ENCODE assay signal across 11 cellular contexts in genomic region chr16:2770057-2770780, GRCh38. TPM values are rescaled to one million over a fixed set of nuclear protein-coding genes. Genes with fewer than 3 reads are reported as not detected.
DNase-seq lines count a peak whose midpoint lies in the region; ATAC-seq and TF ChIP-seq lines count a peak whose summit lies in the region.
"Had no signal": no experiment of that assay in that cellular context is flagged by ENCODE, and none has a peak within 500 bp of the region (broad histone marks: within the 10 kb centered on the region; RNA-seq: fewer than 3 reads in every experiment).

No MANE protein-coding gene starts in this region.

- H3K36me3 Mint-ChIP-seq in activated B cell treated with CpG ODN at 0.5 μM for 24 hours (ENCODE audit: low read depth): peaks cover 93% of the 10 kb centered on the region

- no peak for DNase-seq in left ventricle myocardium inferior
- no peak for DNase-seq in cardiac septum (ENCODE audit: low spot score)
- no peak for DNase-seq in activated B cell treated with CpG ODN at 0.5 μM for 24 hours
- DNase-seq in lower lobe of right lung: peak; percentile 45
- no peak for DNase-seq in KG1 (lab: John Stamatoyannopoulos, UW)
- no peak for DNase-seq in putamen (ENCODE audit: low spot score)
- no peak for DNase-seq in GM23248

- H4K20me1 ChIP-seq in GM23248 (ENCODE audit: insufficient read depth): no peaks in the 10 kb centered on the region

- POLR2A ChIA-PET in activated B cell treated with CpG ODN at 0.5 μM for 24 hours (lab: Charles Lee): interaction anchor here (1.1 kb wide), 1 partner anchor 8 kb away, joined by 4 read pairs; no protein-coding TSS in a partner anchor

- no peak overlapping the region for H3K4me3 Mint-ChIP-seq in activated B cell treated with CpG ODN at 0.5 μM for 24 hours

- H3K27ac ChIP-seq in left ventricle myocardium inferior (replicated peaks) (peak overlapping the region; percentile 38), lower lobe of right lung (peak overlapping the region; percentile 31), GM23248 (no peak overlapping the region)
- H3K27ac ChIP-seq: parathyroid adenoma had no signal

- peaks cover 51% of the 10 kb centered on the region for H3F3A ChIP-seq in GM23248 (ENCODE audit: insufficient read depth)

- in situ Hi-C loops in GM23248 (cut with MboI): no loop called here

- peaks cover 98% of the 10 kb centered on the region for H3K79me2 ChIP-seq in GM23248 (ENCODE audit: insufficient read depth)

- no peak overlapping the region for H3K4me2 ChIP-seq in GM23248 (ENCODE audit: unreplicated experiment)

- H3K9me3 Mint-ChIP-seq in activated B cell treated with CpG ODN at 0.5 μM for 24 hours: no peaks in the 10 kb centered on the region

- H3K4me1 Mint-ChIP-seq in activated B cell treated with CpG ODN at 0.5 μM for 24 hours: peaks cover under 1% of the 10 kb centered on the region

- peak overlapping the region; percentile 4 for H3K27ac Mint-ChIP-seq in activated B cell treated with CpG ODN at 0.5 μM for 24 hours

- intact Hi-C loops in left ventricle myocardium inferior (cut with micrococcal nuclease) (no loop called here), cardiac septum (cut with DNase I) (no loop called here), activated B cell treated with CpG ODN at 0.5 μM for 24 hours (cut with micrococcal nuclease) (no loop called here), lower lobe of right lung (cut with DNase I) (no loop called here)

- no peak for TF ChIP-seq CTCF in left ventricle myocardium inferior (IDR thresholded peaks at IDR 0.05; ENCODE audit: borderline replicate concordance)
- TF ChIP-seq CTCF in activated B cell treated with CpG ODN at 0.5 μM for 24 hours (IDR thresholded peaks at IDR 0.05): no peak
- no peak for TF ChIP-seq CTCF in lower lobe of right lung (IDR thresholded peaks at IDR 0.05)

- H3K27me3 Mint-ChIP-seq in activated B cell treated with CpG ODN at 0.5 μM for 24 hours: no peaks in the 10 kb centered on the region

- ATAC-seq in activated B cell treated with CpG ODN at 0.5 μM for 24 hours (ENCODE audit: low read depth): no peak
- peak; percentile 6 to 8 for ATAC-seq in lower lobe of right lung
- ATAC-seq in HG03565 (IDR thresholded peaks at IDR 0.05; ENCODE audit: unreplicated experiment): no peak

- no peak overlapping the region for H3K9ac ChIP-seq in GM23248
- H3K9ac ChIP-seq: parathyroid adenoma had no signal

- no peak overlapping the region for H3K4me3 ChIP-seq in left ventricle myocardium inferior
- H3K4me3 ChIP-seq in lower lobe of right lung: no peak overlapping the region
- H3K4me3 ChIP-seq in GM23248: no peak overlapping the region

- H3K27me3 ChIP-seq in left ventricle myocardium inferior (ENCODE audit: low read depth) (no peaks in the 10 kb centered on the region), lower lobe of right lung (ENCODE audit: low read depth) (no peaks in the 10 kb centered on the region), GM23248 (replicated peaks; ENCODE audit: insufficient read depth) (no peaks in the 10 kb centered on the region)

- CTCF ChIA-PET in activated B cell treated with CpG ODN at 0.5 μM for 24 hours (lab: Charles Lee): no interaction called here

- WGBS in GM23248 (ENCODE audit: low coverage in 1 of 2, low lambda C conversion rate in 2 of 2, missing lambda C conversion rate in 2 of 2), 2 experiments: 83 to 84% methylated on average over 27 to 30 of the region's 31 CpGs

- H3K9me3 ChIP-seq in left ventricle myocardium inferior (replicated peaks) (no peaks in the 10 kb centered on the region), lower lobe of right lung (no peaks in the 10 kb centered on the region), GM23248 (ENCODE audit: low read depth) (no peaks in the 10 kb centered on the region)

- no peak overlapping the region for H2AFZ ChIP-seq in GM23248
- H2AFZ ChIP-seq: parathyroid adenoma had no signal

- H3K9me2 ChIP-seq in GM23248 (ENCODE audit: insufficient read depth): no peaks in the 10 kb centered on the region

- peaks cover 60% of the 10 kb centered on the region for H3K4me1 ChIP-seq in left ventricle myocardium inferior
- peaks cover 12% of the 10 kb centered on the region for H3K4me1 ChIP-seq in lower lobe of right lung
- peaks cover 12% of the 10 kb centered on the region for H3K4me1 ChIP-seq in GM23248 (ENCODE audit: insufficient read depth)
- H3K4me1 ChIP-seq: parathyroid adenoma had no signal

- H3K36me3 ChIP-seq in left ventricle myocardium inferior: peaks cover 98% of the 10 kb centered on the region
- H3K36me3 ChIP-seq in lower lobe of right lung: peaks cover 97% of the 10 kb centered on the region
- H3K36me3 ChIP-seq in GM23248 (ENCODE audit: low read depth): peaks cover 57% of the 10 kb centered on the region

RNA-seq across cellular contexts. Expression of gene ELOB, which starts 6.9 kb away (rescaled TPM):
- 304 TPM for total RNA-seq in left ventricle myocardium inferior
- 278 TPM for total RNA-seq in cardiac septum
- 172 and 190 TPM in 2 replicates for total RNA-seq in activated B cell treated with CpG ODN at 0.5 μM for 24 hours
- total RNA-seq in lower lobe of right lung: 196 TPM
- total RNA-seq in GM23248 (2014; rRNA removed; shearing (Covaris generic)): 320 and 713 TPM in 2 replicates
- polyA plus RNA-seq in GM23248 (2016; fragmentation: Nextera tagmentation; extraction: Ambion mirVana): 565 and 586 TPM in 2 replicates

RNA-seq across cellular contexts. Expression of gene PRSS33, which starts 17.1 kb away (rescaled TPM):
- total RNA-seq in left ventricle myocardium inferior: not detected
- not detected for total RNA-seq in cardiac septum
- not detected in 2 replicates for total RNA-seq in activated B cell treated with CpG ODN at 0.5 μM for 24 hours
- not detected for total RNA-seq in lower lobe of right lung
- total RNA-seq in GM23248 (2014; rRNA removed; shearing (Covaris generic)): not detected in 2 replicates
- polyA plus RNA-seq in GM23248 (2016; fragmentation: Nextera tagmentation; extraction: Ambion mirVana): not detected in 2 replicates
- total RNA-seq: Daoy, NCI-H460 had no signal

RNA-seq across cellular contexts. Expression of gene SRRM2, which starts 17.8 kb away (rescaled TPM):
- total RNA-seq in left ventricle myocardium inferior (251 TPM), cardiac septum (335 TPM), activated B cell treated with CpG ODN at 0.5 μM for 24 hours (891 and 963 TPM in 2 replicates), lower lobe of right lung (659 TPM)
- total RNA-seq in GM23248 (2014; rRNA removed; shearing (Covaris generic)): 42.6 and 53.6 TPM in 2 replicates
- polyA plus RNA-seq in GM23248 (2016; fragmentation: Nextera tagmentation; extraction: Ambion mirVana): 173 and 202 TPM in 2 replicates

RNA-seq across cellular contexts. Expression of gene PRSS41, which starts 28.1 kb away (rescaled TPM):
- total RNA-seq in left ventricle myocardium inferior: not detected
- not detected for total RNA-seq in cardiac septum
- not detected in 2 replicates for total RNA-seq in activated B cell treated with CpG ODN at 0.5 μM for 24 hours
- not detected for total RNA-seq in lower lobe of right lung
- total RNA-seq in GM23248 (2014; rRNA removed; shearing (Covaris generic)): not detected in 2 replicates
- polyA plus RNA-seq in GM23248 (2016; fragmentation: Nextera tagmentation; extraction: Ambion mirVana): not detected in 2 replicates
- total RNA-seq: Daoy, NCI-H460 had no signal

RNA-seq across cellular contexts. Expression of gene PRSS21, which starts 46.8 kb away (rescaled TPM):
- not detected for total RNA-seq in left ventricle myocardium inferior
- total RNA-seq in cardiac septum: not detected
- total RNA-seq in activated B cell treated with CpG ODN at 0.5 μM for 24 hours: 2.4 and 3.2 TPM in 2 replicates
- 26.5 TPM for total RNA-seq in lower lobe of right lung
- total RNA-seq in GM23248 (2014; rRNA removed; shearing (Covaris generic)): not detected in 2 replicates
- not detected in 2 replicates for polyA plus RNA-seq in GM23248 (2016; fragmentation: Nextera tagmentation; extraction: Ambion mirVana)
- total RNA-seq: Daoy, NCI-H460 had no signal

Comparison
In these comparisons a context has a peak if more than half of its experiments do, and no peak if none do; other contexts are left out.
1. ATAC-seq: peak in lower lobe of right lung (2 of 2); none in activated B cell treated with CpG ODN at 0.5 μM for 24 hours (single experiment) and HG03565 (single experiment).